8 cellular contexts compared by ENCODE assay signal in the genomic region with DNA sequence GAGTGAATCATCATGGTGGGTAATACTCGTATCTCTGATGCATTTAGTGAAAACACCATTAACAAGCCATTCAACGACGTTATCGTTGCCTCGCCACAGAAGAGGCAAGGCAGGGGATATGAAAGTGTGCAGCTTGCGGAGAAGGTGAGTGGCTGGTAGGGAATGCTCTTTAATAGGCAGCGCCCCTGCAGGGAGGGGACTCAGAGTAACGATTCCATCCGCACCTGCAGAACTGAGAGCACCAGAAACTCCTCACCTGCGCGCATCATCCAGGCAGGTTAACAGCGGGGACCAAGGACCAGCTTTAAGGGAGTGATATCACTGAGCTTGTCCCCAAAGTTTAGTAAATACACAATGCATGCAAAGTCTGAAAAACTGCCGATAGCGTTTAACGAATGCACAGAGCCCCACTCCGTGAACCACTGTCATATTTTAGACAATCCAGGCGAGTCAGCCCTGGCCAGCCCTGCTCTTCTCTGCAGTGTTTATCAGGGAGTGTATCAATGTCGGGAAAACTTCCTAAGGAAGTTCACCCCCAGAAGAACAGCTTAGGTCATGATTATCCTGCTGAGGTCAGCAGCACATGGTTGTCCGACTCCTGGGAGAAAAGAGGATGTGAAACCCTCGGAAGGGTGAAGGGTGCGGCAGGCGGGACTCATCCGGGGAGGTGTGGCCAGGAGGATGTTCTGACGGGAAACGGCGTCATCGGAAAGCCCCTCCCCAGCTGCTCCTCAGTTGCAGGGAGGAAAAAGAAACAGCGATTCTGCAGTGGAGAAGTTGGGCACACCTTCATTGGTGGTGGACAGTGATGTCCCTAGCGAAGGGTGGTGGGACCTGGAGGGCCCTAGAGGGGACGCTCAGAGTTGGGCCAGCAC.
DNase-seq lines count a peak whose midpoint lies in the region; ATAC-seq and TF ChIP-seq lines count a peak whose summit lies in the region.

No MANE protein-coding gene starts in this region.

- ATAC-seq in central memory CD8-positive, alpha-beta T cell (replicated peaks; ENCODE audit: extremely low read depth, poor library complexity, severe bottlenecking), result no peak
- ATAC-seq in naive B cell (ENCODE audit: low read depth in 2 of 2), result peak; percentile 95 to 96

- H3K79me2 ChIP-seq in ACC112 (ENCODE audit: control insufficient read depth, insufficient read depth, low read length, unreplicated experiment) (no peaks in the 10 kb centered on the region), GM23248 (ENCODE audit: insufficient read depth) (no peaks in the 10 kb centered on the region), hepatocyte (no peaks in the 10 kb centered on the region)

- peaks cover 10% of the 10 kb centered on the region for H3K4me1 Mint-ChIP-seq in central memory CD8-positive, alpha-beta T cell
- H3K4me1 Mint-ChIP-seq in naive B cell, result peaks cover 6 to 15% (median 9%) of the 10 kb centered on the region in 3 donors

- H3K36me3 ChIP-seq in ACC112 (ENCODE audit: insufficient read depth, low read length) (no peaks in the 10 kb centered on the region), GM23248 (ENCODE audit: low read depth) (no peaks in the 10 kb centered on the region), thymus (ENCODE audit: control insufficient read depth, insufficient read depth) (no peaks in the 10 kb centered on the region), hepatocyte (replicated peaks; ENCODE audit: insufficient read depth, low read depth) (no peaks in the 10 kb centered on the region)

- H2AFZ ChIP-seq in ACC112 (ENCODE audit: low read length, unreplicated experiment) (peak overlapping the region; percentile 3), GM23248 (no peak overlapping the region), hepatocyte (no peak overlapping the region)

- H3K36me3 Mint-ChIP-seq in central memory CD8-positive, alpha-beta T cell (ENCODE audit: insufficient read depth), result no peaks in the 10 kb centered on the region
- H3K36me3 Mint-ChIP-seq in naive B cell, result peaks cover 4 to 15% of the 10 kb centered on the region in 2 donors

- H3K27ac ChIP-seq in ACC112 (ENCODE audit: low read depth, low read length) (no peak overlapping the region), GM23248 (no peak overlapping the region), thymus (ENCODE audit: low read depth) (no peak overlapping the region), hepatocyte (no peak overlapping the region)

- H3K27me3 ChIP-seq in ACC112 (ENCODE audit: insufficient read depth, low read length) (no peaks in the 10 kb centered on the region; the same call in 1 of the 2 replicates), GM23248 (replicated peaks; ENCODE audit: insufficient read depth) (peaks cover 18% of the 10 kb centered on the region; the same call in 1 of the 2 replicates), thymus (ENCODE audit: control insufficient read depth, insufficient read depth) (no peaks in the 10 kb centered on the region), hepatocyte (no peaks in the 10 kb centered on the region)

- H3F3A ChIP-seq in GM23248 (ENCODE audit: insufficient read depth), result no peaks in the 10 kb centered on the region

- no peak for TF ChIP-seq CTCF in hepatocyte (IDR thresholded peaks at IDR 0.05; ENCODE audit: poor library complexity)

- H4K20me1 ChIP-seq in GM23248 (ENCODE audit: insufficient read depth) (no peaks in the 10 kb centered on the region), hepatocyte (ENCODE audit: insufficient read depth, poor library complexity, severe bottlenecking) (no peaks in the 10 kb centered on the region)

- peak overlapping the region; percentile 52 for H3K4me3 Mint-ChIP-seq in central memory CD8-positive, alpha-beta T cell
- peak overlapping the region; percentile 62 to 83 (median 70) for H3K4me3 Mint-ChIP-seq in naive B cell

- H3K9me2 ChIP-seq in GM23248 (ENCODE audit: insufficient read depth) (no peaks in the 10 kb centered on the region), hepatocyte (replicated peaks; ENCODE audit: insufficient read depth) (no peaks in the 10 kb centered on the region)

- H3K4me3 ChIP-seq in ACC112 (ENCODE audit: low read depth, low read length) (peak overlapping the region; percentile 1; the same call in 1 of the 2 replicates), GM23248 (no peak overlapping the region), thymus (ENCODE audit: low read length) (peak overlapping the region; percentile 15), hepatocyte (no peak overlapping the region)

- H3K9ac ChIP-seq in GM23248, result no peak overlapping the region

- H3K9me3 ChIP-seq in GM23248 (ENCODE audit: low read depth) (no peaks in the 10 kb centered on the region), thymus (ENCODE audit: control insufficient read depth) (peaks cover 1% of the 10 kb centered on the region), hepatocyte (ENCODE audit: low read depth) (no peaks in the 10 kb centered on the region)

- H3K4me1 ChIP-seq in ACC112 (ENCODE audit: control insufficient read depth, insufficient read depth, low read length, unreplicated experiment) (peaks cover 3% of the 10 kb centered on the region), GM23248 (ENCODE audit: insufficient read depth) (no peaks in the 10 kb centered on the region), thymus (ENCODE audit: control insufficient read depth, insufficient read depth, low read length) (peaks cover 5% of the 10 kb centered on the region), hepatocyte (ENCODE audit: insufficient read depth) (no peaks in the 10 kb centered on the region)

- in situ Hi-C loops in GM23248 (cut with MboI), result no loop called here

- 60 to 63% methylated on average over 30 of the region's 30 CpGs for WGBS in GM23248 (ENCODE audit: low coverage in 1 of 2, low lambda C conversion rate in 2 of 2, missing lambda C conversion rate in 2 of 2), 2 experiments
- WGBS in thymus, result 68% methylated on average over 30 of the region's 30 CpGs
- WGBS in hepatocyte (ENCODE audit: low lambda C conversion rate, missing lambda C conversion rate), result 88% methylated on average over 30 of the region's 30 CpGs

- H3K4me2 ChIP-seq in GM23248 (ENCODE audit: unreplicated experiment) (no peak overlapping the region), hepatocyte (no peak overlapping the region)

- peaks cover 35% of the 10 kb centered on the region for H3K27me3 Mint-ChIP-seq in central memory CD8-positive, alpha-beta T cell
- H3K27me3 Mint-ChIP-seq in naive B cell, result peaks cover 5 to 16% (median 11%) of the 10 kb centered on the region in 3 donors

- no peaks in the 10 kb centered on the region for H3K9me3 Mint-ChIP-seq in central memory CD8-positive, alpha-beta T cell
- peaks cover 0 to 18% (median 7%) of the 10 kb centered on the region in 7 donors for H3K9me3 Mint-ChIP-seq in naive B cell

- DNase-seq in GM23248, result peak; percentile 9
- peak; percentile 35 for DNase-seq in T1000 (lab: John Stamatoyannopoulos, UW)
- DNase-seq in central memory CD8-positive, alpha-beta T cell (ENCODE audit: low spot score in 2 of 2), result no peak
- DNase-seq in naive B cell, result peak; percentile 74
- no peak for DNase-seq in hepatocyte (ENCODE audit: low spot score)
- no peak for DNase-seq in activated gamma-delta T cell treated with Interleukin-2 at 50 U/mL for 16 hours

- H3K27ac Mint-ChIP-seq in central memory CD8-positive, alpha-beta T cell (ENCODE audit: low read depth), result peak overlapping the region; percentile 39
- H3K27ac Mint-ChIP-seq in naive B cell, result peak overlapping the region; percentile 94 to 96 (median 94)

Comparison
In these comparisons a context has a peak if more than half of its experiments do, and no peak if none do; other contexts are left out.
1. H3K4me3 ChIP-seq: peak in ACC112 (single experiment) and thymus (single experiment); none in GM23248 (single experiment) and hepatocyte (single experiment).
2. DNase-seq: peak in GM23248 (single experiment), T1000 (single experiment) and naive B cell (single experiment); none in central memory CD8-positive, alpha-beta T cell (0 of 2), hepatocyte (single experiment) and activated gamma-delta T cell treated with Interleukin-2 at 50 U/mL for 16 hours (single experiment).